9 cellular contexts compared by ENCODE assay signal in genomic region chr17:50661348-50661747, GRCh38. TPM values are rescaled to one million over a fixed set of nuclear protein-coding genes. Genes with fewer than 3 reads are reported as not detected.
DNase-seq lines count a peak whose midpoint lies in the region; ATAC-seq and TF ChIP-seq lines count a peak whose summit lies in the region.
"Had no signal": no experiment of that assay in that cellular context is flagged by ENCODE, and none has a peak within 500 bp of the region (broad histone marks: within the 10 kb centered on the region; RNA-seq: fewer than 3 reads in every experiment).

No MANE protein-coding gene starts in this region.

- DNase-seq in CD4-positive, CD25-positive, alpha-beta regulatory T cell = no peak
- DNase-seq in mammary epithelial cell (no peak), HuH-7.5 (ENCODE audit: low spot score) (no peak), omental fat pad (ENCODE audit: low spot score) (no peak)
- DNase-seq: activated CD8-positive, alpha-beta memory T cell treated with anti-CD3 and anti-CD28 coated beads for 24 hours had no signal

- H3K4me2 ChIP-seq in KMS-11 = peak overlapping the region; percentile 78
- H3K4me2 ChIP-seq in mammary epithelial cell (ENCODE audit: insufficient read depth, low read depth, low read length) = no peak overlapping the region

- in situ Hi-C loops in mammary epithelial cell (cut with MboI; ENCODE audit: low sequenced_read_pairs in 2 of 2) = no loop called here

- H3K9me3 ChIP-seq in CD4-positive, CD25-positive, alpha-beta regulatory T cell (ENCODE audit: control insufficient read depth in 2 of 2, low read length in 2 of 2) = no peaks in the 10 kb centered on the region
- no peaks in the 10 kb centered on the region for H3K9me3 ChIP-seq in mammary epithelial cell (replicated peaks; ENCODE audit: insufficient read depth, low read length)
- no peaks in the 10 kb centered on the region for H3K9me3 ChIP-seq in neutrophil

- 83% methylated on average over 5 of the region's 5 CpGs for WGBS in mammary epithelial cell (ENCODE audit: low coverage, missing lambda C conversion rate)

- dilution Hi-C loops in mammary epithelial cell (cut with HindIII; ENCODE audit: low sequenced_read_pairs) = no loop called here

- H2AFZ ChIP-seq in KMS-11 (ENCODE audit: low read depth) (peak overlapping the region; percentile 91), mammary epithelial cell (ENCODE audit: low read depth, low read length) (no peak overlapping the region)

- peak overlapping the region; percentile 58; the same call in 1 of the 2 replicates for H3K9ac ChIP-seq in KMS-11
- no peak overlapping the region for H3K9ac ChIP-seq in mammary epithelial cell (ENCODE audit: insufficient read depth, low read length)

- H3K79me2 ChIP-seq in KMS-11 (ENCODE audit: insufficient read depth, low read depth) (no peaks in the 10 kb centered on the region), mammary epithelial cell (ENCODE audit: insufficient read depth, low read length) (no peaks in the 10 kb centered on the region)

- H3K27me3 ChIP-seq in CD4-positive, CD25-positive, alpha-beta regulatory T cell (ENCODE audit: control insufficient read depth, insufficient read depth, low read length) = no peaks in the 10 kb centered on the region
- no peaks in the 10 kb centered on the region for H3K27me3 ChIP-seq in KMS-11 (ENCODE audit: insufficient read depth, low read depth)
- H3K27me3 ChIP-seq in mammary epithelial cell (ENCODE audit: insufficient read depth, low read length) = no peaks in the 10 kb centered on the region
- no peaks in the 10 kb centered on the region for H3K27me3 ChIP-seq in neutrophil

- no peak for ATAC-seq in CD4-positive, CD25-positive, alpha-beta regulatory T cell (ENCODE audit: low read depth in 2 of 2)
- no peak for ATAC-seq in omental fat pad (ENCODE audit: low FRiP score)
- ATAC-seq in activated CD4-positive, CD25-positive, alpha-beta regulatory T cell treated with anti-CD3 and anti-CD28 coated beads, Interleukin-2, amount 50 U/mL, for 24 hours = no peak
- no peak for ATAC-seq in HG02938 (IDR thresholded peaks at IDR 0.05; ENCODE audit: unreplicated experiment)

- H3K4me1 Mint-ChIP-seq in CD4-positive, CD25-positive, alpha-beta regulatory T cell = peaks cover 0 to 10% (median 9%) of the 10 kb centered on the region in 4 donors

- no peak overlapping the region for H3K4me3 ChIP-seq in CD4-positive, CD25-positive, alpha-beta regulatory T cell (ENCODE audit: low read depth, low read length)
- H3K4me3 ChIP-seq in KMS-11 (IDR thresholded peaks at IDR 0.05; ENCODE audit: insufficient read depth, low read depth, low read length) (no peak overlapping the region), mammary epithelial cell (replicated peaks in 1 of 3; ENCODE audit: insufficient read depth in 1 of 3, low read depth in 2 of 3, low read length in 3 of 3) (no peak overlapping the region), neutrophil (ENCODE audit: low read depth in 1 of 2, low read length in 1 of 2) (peak overlapping the region in 1 of 2 experiments; percentile 34)

- no peaks in the 10 kb centered on the region for H3K27me3 Mint-ChIP-seq in CD4-positive, CD25-positive, alpha-beta regulatory T cell

- H3K9me3 Mint-ChIP-seq in CD4-positive, CD25-positive, alpha-beta regulatory T cell = no peaks in the 10 kb centered on the region

- H4K20me1 ChIP-seq in KMS-11 (ENCODE audit: insufficient read depth) (no peaks in the 10 kb centered on the region), mammary epithelial cell (ENCODE audit: insufficient read depth, low read length) (no peaks in the 10 kb centered on the region)

- BruUV-seq in mammary epithelial cell (replicated peaks; lab: Mats Ljungman, UMichigan) = no TSS peak

- CTCF ChIA-PET in mammary epithelial cell (lab: Charles Lee; ENCODE audit: low non-redundant PET) = no interaction called here

- no peak for TF ChIP-seq CTCF in KMS-11 (conservative IDR thresholded peaks at IDR 0.05; ENCODE audit: low read depth, low read length)
- TF ChIP-seq CTCF in mammary epithelial cell (conservative IDR thresholded peaks at IDR 0.05 in 1 of 2, IDR thresholded peaks at IDR 0.05 in 1 of 2; ENCODE audit: extremely low read depth in 1 of 2, insufficient read depth in 1 of 2, low read depth in 1 of 2, low read length in 2 of 2) = no peak
- TF ChIP-seq CTCF in neutrophil (IDR thresholded peaks at IDR 0.05) = no peak
- TF ChIP-seq CTCF in omental fat pad (IDR thresholded peaks at IDR 0.05) = no peak

- H3K36me3 Mint-ChIP-seq in CD4-positive, CD25-positive, alpha-beta regulatory T cell = no peaks in the 10 kb centered on the region

- H3K4me3 Mint-ChIP-seq in CD4-positive, CD25-positive, alpha-beta regulatory T cell = no peak overlapping the region

- no peaks in the 10 kb centered on the region for H3K4me1 ChIP-seq in CD4-positive, CD25-positive, alpha-beta regulatory T cell (ENCODE audit: control insufficient read depth, insufficient read depth, low read length, poor library complexity, severe bottlenecking)
- H3K4me1 ChIP-seq in KMS-11 (ENCODE audit: low read depth, poor library complexity, severe bottlenecking) = peaks cover 21% of the 10 kb centered on the region
- peaks cover 31% of the 10 kb centered on the region for H3K4me1 ChIP-seq in mammary epithelial cell (ENCODE audit: insufficient read depth, low read length)
- H3K4me1 ChIP-seq in neutrophil (ENCODE audit: control insufficient read depth in 1 of 2, insufficient read depth in 1 of 2, low read depth in 1 of 2, low read length in 1 of 2) = peaks cover 26 to 30% of the 10 kb centered on the region in 2 experiments

- no peak overlapping the region for H3K27ac ChIP-seq in CD4-positive, CD25-positive, alpha-beta regulatory T cell (ENCODE audit: insufficient read depth, low read length, poor library complexity, severe bottlenecking)
- H3K27ac ChIP-seq in KMS-11 = peak overlapping the region; percentile 69
- peak overlapping the region; percentile 62 for H3K27ac ChIP-seq in mammary epithelial cell (ENCODE audit: insufficient read depth, low read depth, low read length)
- peak overlapping the region; percentile 83 for H3K27ac ChIP-seq in neutrophil

- intact Hi-C loops in mammary epithelial cell (cut with micrococcal nuclease) = loop anchor here (2.0 kb wide), 1 partner anchor 23 kb away; no protein-coding TSS in a partner anchor

- peak overlapping the region in 2 of 3 donors; percentile 56 to 75 for H3K27ac Mint-ChIP-seq in CD4-positive, CD25-positive, alpha-beta regulatory T cell

- H3K36me3 ChIP-seq in CD4-positive, CD25-positive, alpha-beta regulatory T cell (ENCODE audit: control insufficient read depth, insufficient read depth, low read length) = no peaks in the 10 kb centered on the region
- H3K36me3 ChIP-seq in KMS-11 (ENCODE audit: insufficient read depth) = no peaks in the 10 kb centered on the region
- H3K36me3 ChIP-seq in mammary epithelial cell (ENCODE audit: insufficient read depth, low read length) = peaks cover 5% of the 10 kb centered on the region
- H3K36me3 ChIP-seq in neutrophil = no peaks in the 10 kb centered on the region

RNA-seq across cellular contexts. Expression of gene ABCC3, which starts 26.7 kb away (rescaled TPM):
- total RNA-seq in CD4-positive, CD25-positive, alpha-beta regulatory T cell = 3.3 TPM
- polyA plus RNA-seq in CD4-positive, CD25-positive, alpha-beta regulatory T cell = under 1 TPM in 1 of 4 donors, not detected in 3; 0.02 TPM
- 100 to 1,000 TPM in 1 of 2 donors, 10 to 100 TPM in 1; 80.7 to 113 TPM for total RNA-seq in mammary epithelial cell
- polyA plus RNA-seq in mammary epithelial cell = 49.6 TPM
- 62.4 TPM for polyA minus RNA-seq in mammary epithelial cell
- 10 to 100 TPM in 2 of 4 donors, 1 to 10 TPM in 2; 2.8 to 19.9 (median 11.1) TPM for total RNA-seq in omental fat pad

RNA-seq across cellular contexts. Expression of gene ANKRD40, which starts 46.4 kb away (rescaled TPM):
- 24.0 TPM for total RNA-seq in CD4-positive, CD25-positive, alpha-beta regulatory T cell
- polyA plus RNA-seq in CD4-positive, CD25-positive, alpha-beta regulatory T cell = 1 to 10 TPM; 3.8 to 5.7 (median 4.5) TPM
- total RNA-seq in mammary epithelial cell (10 to 100 TPM; 36.3 to 38.5 TPM), omental fat pad (10 to 100 TPM; 55.7 to 82.4 (median 61.8) TPM)
- polyA plus RNA-seq in mammary epithelial cell = 28.3 TPM
- 30.4 TPM for polyA minus RNA-seq in mammary epithelial cell

RNA-seq across cellular contexts. Expression of gene LUC7L3, which starts 58.1 kb away (rescaled TPM):
- 143 TPM for total RNA-seq in CD4-positive, CD25-positive, alpha-beta regulatory T cell
- 10 to 100 TPM; 44.9 to 54.0 (median 48.9) TPM for polyA plus RNA-seq in CD4-positive, CD25-positive, alpha-beta regulatory T cell
- 10 to 100 TPM; 13.5 to 83.9 TPM for total RNA-seq in mammary epithelial cell
- 54.1 TPM for polyA plus RNA-seq in mammary epithelial cell
- polyA minus RNA-seq in mammary epithelial cell = 21.9 TPM
- total RNA-seq in omental fat pad = 10 to 100 TPM; 44.2 to 88.7 (median 55.2) TPM
